20 cellular contexts compared by ENCODE assay signal in genomic region chr22:36538529-36538928, GRCh38.
"Had no signal": no experiment of that assay in that cellular context is flagged by ENCODE, and none has a peak within 500 bp of the region (broad histone marks: within the 10 kb centered on the region; RNA-seq: fewer than 3 reads in every experiment).

No MANE protein-coding gene starts in this region.

- H3K36me3 ChIP-seq: gastrocnemius medialis, heart right ventricle, neutrophil, transverse colon had no signal

- H3K4me1 ChIP-seq: testis, transverse colon had no signal

- DNase-seq: cortex of kidney; dorsolateral prefrontal cortex; effector memory CD4-positive, alpha-beta T cell; gastrocnemius medialis; heart right ventricle; hypothalamus; kidney glomerular epithelial cell; posterior cingulate gyrus; stimulated activated CD4-positive, alpha-beta T cell treated with anti-CD3 and anti-CD28 coated beads, Interleukin-2, amount 100 ng/mL, for 24 hours; stimulated activated CD4-positive, alpha-beta T cell treated with anti-CD3 and anti-CD28 coated beads, Interleukin-4, amount 100 ng/mL, for 4 hours; stimulated activated naive B cell treated with anti-CD40 and anti-IgM and Interleukin-4, amounts not matched to agents 10 μg/mL and 1 μg/mL and 100 μg/mL, for 72 hours; stimulated activated naive CD8-positive, alpha-beta T cell treated with anti-CD3 and anti-CD28 coated beads, Interleukin-15, amount 100 ng/mL, for 72 hours; testis; transverse colon had no signal

- H3K27ac ChIP-seq: dorsolateral prefrontal cortex, gastrocnemius medialis, heart right ventricle, neutrophil, skin epidermis, testis, transverse colon had no signal

- ATAC-seq: esophagus mucosa; gastrocnemius medialis; heart right ventricle; left lobe of liver; natural killer cell treated with Interleukin-12 subunit alpha and Interleukin-12 subunit beta and Interleukin-15 and Interleukin-18, amount 100 ng/mL, for 72 hours; sciatic nerve; stimulated activated naive B cell treated with anti-CD40 and anti-IgM and Interleukin-4, amounts not matched to agents 10 μg/mL and 1 μg/mL and 100 μg/mL, for 72 hours; stimulated activated naive CD8-positive, alpha-beta T cell treated with anti-CD3 and anti-CD28 coated beads, Interleukin-15, amount 100 ng/mL, for 72 hours had no signal

- H3K9me3 ChIP-seq: gastrocnemius medialis, neutrophil, testis, transverse colon had no signal

- H3K27me3 ChIP-seq: gastrocnemius medialis, testis had no signal

- H3K4me3 ChIP-seq: dorsolateral prefrontal cortex, gastrocnemius medialis, heart right ventricle, skin epidermis, testis, transverse colon had no signal
